12 cellular contexts compared by ENCODE assay signal in the genomic region with DNA sequence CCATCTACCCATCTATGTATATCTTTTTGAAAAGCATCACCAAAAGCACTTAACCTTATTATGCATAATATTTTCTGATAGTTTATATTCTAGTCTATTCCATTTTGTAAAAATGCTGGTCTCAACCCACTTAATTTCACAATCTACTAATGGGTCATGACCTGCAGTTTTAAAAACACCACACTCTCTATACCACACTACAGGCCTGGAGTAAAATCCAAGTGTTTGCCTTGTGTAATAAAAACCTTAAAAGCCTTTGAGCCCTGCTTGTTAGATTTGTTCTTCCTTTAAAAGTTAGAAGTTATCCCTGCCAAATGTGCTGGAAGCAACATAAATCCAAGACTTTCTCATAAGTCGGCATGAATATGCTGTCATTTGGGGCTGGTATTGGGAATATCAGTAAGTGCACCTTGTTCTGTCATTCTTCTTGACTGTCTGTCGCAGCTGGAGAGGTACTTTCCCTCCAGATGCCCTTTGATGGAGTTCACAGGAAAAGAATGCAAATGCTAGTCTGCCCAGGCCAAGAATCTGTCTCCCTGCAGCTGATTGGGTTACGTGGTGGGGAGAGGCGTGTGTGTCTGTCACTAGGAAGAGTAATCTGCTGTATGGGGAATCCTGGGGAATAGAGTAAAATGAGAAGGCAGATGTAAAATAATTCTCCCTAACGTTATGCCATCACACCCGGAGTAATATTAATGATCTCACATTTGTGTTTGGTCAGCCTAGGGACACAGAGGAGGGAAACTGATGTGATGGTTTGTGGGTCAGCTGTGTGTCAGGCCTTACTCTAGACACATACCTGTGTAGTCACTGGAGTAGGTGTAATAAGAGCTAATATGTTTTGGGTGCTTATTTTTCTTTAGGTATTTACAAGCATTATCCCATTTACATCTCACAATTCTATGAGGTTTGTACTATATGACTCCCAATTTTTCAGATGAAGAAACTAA.
DNase-seq lines count a peak whose midpoint lies in the region; ATAC-seq, FAIRE-seq and TF ChIP-seq lines count a peak whose summit lies in the region.
"Had no signal": no experiment of that assay in that cellular context is flagged by ENCODE, and none has a peak within 500 bp of the region (broad histone marks: within the 10 kb centered on the region; RNA-seq: fewer than 3 reads in every experiment).

No MANE protein-coding gene starts in this region.

- H3K9me3 ChIP-seq in keratinocyte (ENCODE audit: control insufficient read depth, low read depth, low read length) (no peaks in the 10 kb centered on the region), tibial artery (no peaks in the 10 kb centered on the region)
- H3K9me3 ChIP-seq: ovary had no signal

- no peak for ATAC-seq in HG03159 (IDR thresholded peaks at IDR 0.05; ENCODE audit: unreplicated experiment)
- ATAC-seq: activated T-cell treated with anti-CD3 and anti-CD28 coated beads, Interleukin-2, amount 50 U/mL, for 72 hours had no signal

- intact Hi-C loops in tibial artery (cut with DNase I; ENCODE audit: low total_unique reads): no loop called here

- TF ChIP-seq CTCF in cardiac fibroblast (IDR thresholded peaks at IDR 0.05; ENCODE audit: low read depth, low read length) (no peak), keratinocyte (optimal IDR thresholded peaks at IDR 0.05 in 1 of 3, IDR thresholded peaks at IDR 0.05 in 1 of 3, conservative IDR thresholded peaks at IDR 0.05 in 1 of 3; ENCODE audit: extremely low read depth in 1 of 3, insufficient read depth in 2 of 3, low read length in 3 of 3) (no peak), tibial artery (IDR thresholded peaks at IDR 0.05) (no peak)

- H3K4me2 ChIP-seq in keratinocyte (ENCODE audit: control insufficient read depth, extremely low read depth, insufficient read depth, low read depth, low read length): no peak overlapping the region

- dilution Hi-C loops in keratinocyte (cut with MboI; ENCODE audit: extremely low pct_ligation_motif_present, low sequenced_read_pairs): no loop called here

- no peaks in the 10 kb centered on the region for H4K20me1 ChIP-seq in keratinocyte (ENCODE audit: control insufficient read depth, extremely low read depth, insufficient read depth, low read length)

- DNase-seq in H54 (ENCODE audit: insufficient read length, low spot score): peak; percentile 30
- peak; percentile 64 to 66 for DNase-seq in cardiac fibroblast (ENCODE audit: low read depth in 2 of 2)
- DNase-seq in keratinocyte (ENCODE audit: low read depth, low spot score): no peak
- DNase-seq in tibial artery: no peak
- DNase-seq in stimulated activated CD4-positive, alpha-beta T cell treated with anti-CD3 and anti-CD28 coated beads, Interleukin-12 subunit alpha, Interleukin-12 subunit beta, amount 100 ng/mL, for 4 hours: no peak
- DNase-seq in HK-2 (ENCODE audit: unreplicated experiment): no peak
- no peak for DNase-seq in COLO829 (ENCODE audit: low spot score)
- DNase-seq: activated T-cell treated with anti-CD3 and anti-CD28 coated beads, Interleukin-2, amount 50 U/mL, for 72 hours; NCI-H2171; ovary had no signal

- no peaks in the 10 kb centered on the region for H3K79me2 ChIP-seq in keratinocyte (ENCODE audit: control insufficient read depth, insufficient read depth, low read length)

- peaks cover 4% of the 10 kb centered on the region for H3K4me1 ChIP-seq in keratinocyte (ENCODE audit: control insufficient read depth, extremely low read depth, insufficient read depth, low read length)
- peaks cover 0 to 53% (median 22%) of the 10 kb centered on the region in 4 donors for H3K4me1 ChIP-seq in tibial artery

- H3K27me3 ChIP-seq in keratinocyte (ENCODE audit: control insufficient read depth, extremely low read depth, insufficient read depth, low read length) (no peaks in the 10 kb centered on the region), tibial artery (no peaks in the 10 kb centered on the region)
- H3K27me3 ChIP-seq: ovary had no signal

- H3K27ac ChIP-seq in keratinocyte (ENCODE audit: control insufficient read depth, insufficient read depth, low read length) (no peak overlapping the region), tibial artery (peak overlapping the region; percentile 68 to 72)
- H3K27ac ChIP-seq: ovary had no signal

- H3K36me3 ChIP-seq in keratinocyte (ENCODE audit: control insufficient read depth in 2 of 2, extremely low read depth in 1 of 2, insufficient read depth in 2 of 2, low read length in 2 of 2): no peaks in the 10 kb centered on the region
- no peaks in the 10 kb centered on the region for H3K36me3 ChIP-seq in tibial artery
- H3K36me3 ChIP-seq: ovary had no signal

- H3K9me1 ChIP-seq in keratinocyte (ENCODE audit: control insufficient read depth, extremely low read depth, insufficient read depth, low read length): no peaks in the 10 kb centered on the region

- no peak overlapping the region for H3K9ac ChIP-seq in keratinocyte (ENCODE audit: control insufficient read depth, extremely low read depth, insufficient read depth, low read length)

- no peak for TF ChIP-seq POLR2A in H54 (IDR thresholded peaks at IDR 0.05; ENCODE audit: low read depth, low read length)

- FAIRE-seq in H54 (lab: Jason Lieb, UNC): peak; percentile 62
- peak; percentile 71 for FAIRE-seq in keratinocyte (lab: Jason Lieb, UNC)
- FAIRE-seq: G401.6 had no signal

- no peak overlapping the region for H3K4me3 ChIP-seq in cardiac fibroblast (replicated peaks in 1 of 2; ENCODE audit: low read depth in 2 of 2, low read length in 2 of 2)
- no peak overlapping the region for H3K4me3 ChIP-seq in keratinocyte (ENCODE audit: control insufficient read depth in 2 of 3, extremely low read depth in 1 of 3, insufficient read depth in 2 of 3, low read depth in 1 of 3, low read length in 3 of 3)
- H3K4me3 ChIP-seq in tibial artery: no peak overlapping the region
- H3K4me3 ChIP-seq: ovary had no signal

- H2AFZ ChIP-seq in keratinocyte (ENCODE audit: control insufficient read depth, low read length): peak overlapping the region; percentile 27

Comparison
In these comparisons a context has a peak if more than half of its experiments do, and no peak if none do; other contexts are left out.
1. DNase-seq: peak in H54 (single experiment) and cardiac fibroblast (2 of 2); none in keratinocyte (single experiment), tibial artery (0 of 2), stimulated activated CD4-positive, alpha-beta T cell treated with anti-CD3 and anti-CD28 coated beads, Interleukin-12 subunit alpha, Interleukin-12 subunit beta, amount 100 ng/mL, for 4 hours (single experiment), HK-2 (single experiment) and COLO829 (single experiment).